ENCODE assay signal across 14 cellular contexts in the genomic region with DNA sequence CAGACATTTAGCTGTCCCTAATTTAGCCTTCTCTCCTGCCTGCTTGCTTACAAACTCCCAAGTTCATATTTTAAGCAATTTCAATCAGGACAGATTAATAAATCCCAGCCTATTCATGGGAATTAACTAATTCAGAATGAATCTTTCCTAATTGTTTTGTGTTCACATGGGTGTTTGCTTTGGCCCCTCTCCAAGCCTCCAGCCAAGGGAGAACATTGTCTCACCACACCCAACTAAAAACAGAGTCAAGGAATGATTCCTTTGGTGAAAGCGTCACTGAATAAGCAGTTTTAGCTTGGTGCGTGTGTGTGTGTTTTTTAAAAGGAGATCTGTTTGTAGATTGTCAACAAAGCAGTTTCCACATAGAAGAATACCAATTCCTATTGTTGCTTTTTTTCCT. TPM values are rescaled to one million over a fixed set of nuclear protein-coding genes. Genes with fewer than 3 reads are reported as not detected.
DNase-seq lines count a peak whose midpoint lies in the region; ATAC-seq and TF ChIP-seq lines count a peak whose summit lies in the region.
"Had no signal": no experiment of that assay in that cellular context is flagged by ENCODE, and none has a peak within 500 bp of the region (broad histone marks: within the 10 kb centered on the region; RNA-seq: fewer than 3 reads in every experiment).

No MANE protein-coding gene starts in this region.

- H3K27me3 ChIP-seq in foreskin keratinocyte, result no peaks in the 10 kb centered on the region

- peaks cover 13% of the 10 kb centered on the region for H3K4me1 ChIP-seq in foreskin keratinocyte

- DNase-seq in HEK293T (ENCODE audit: extremely low spot score), result peak; percentile 51
- no peak for DNase-seq in WTC11 (ENCODE audit: low spot score)
- peak in 1 of 2 donors; percentile 66 for DNase-seq in foreskin keratinocyte
- DNase-seq in progenitor cell of endocrine pancreas (ENCODE audit: low spot score, unreplicated experiment), result no peak
- DNase-seq in activated CD8-positive, alpha-beta memory T cell treated with anti-CD3 and anti-CD28 coated beads, Interleukin-2, amount 50 U/mL, for 4 hours, result no peak
- no peak for DNase-seq in activated T-cell treated with anti-CD3 and anti-CD28 coated beads for 4 hours
- no peak for DNase-seq in activated CD4-positive, alpha-beta T cell treated with anti-CD3 and anti-CD28 coated beads, Interleukin-2, amount 50 U/mL, for 48 hours
- DNase-seq: NCI-H1436 treated with DMSO at 0.1 percent for 48 hours, nucleus accumbens, WERI-Rb-1 had no signal

- H3K27me3 Mint-ChIP-seq in WTC11 (ENCODE audit: low read depth), result no peaks in the 10 kb centered on the region
- no peaks in the 10 kb centered on the region for H3K27me3 Mint-ChIP-seq in progenitor cell of endocrine pancreas

- H3K4me3 Mint-ChIP-seq in WTC11, result no peak overlapping the region
- H3K4me3 Mint-ChIP-seq in progenitor cell of endocrine pancreas (ENCODE audit: low read depth), result no peak overlapping the region
- H3K4me3 Mint-ChIP-seq: activated T-helper 1 cell treated with anti-CD3 and anti-CD28 coated beads, Interleukin-12 subunit alpha, Interleukin-12 subunit beta, Interleukin-2, Interleukin-4 antibody, amounts not matched to agents 30 ng/mL and 10 ng/mL and 1 ng/mL, durations not matched to agents 14 hours and 24 hours and 36 hours had no signal

- ATAC-seq in WTC11 (no peak), foreskin keratinocyte (peak; percentile 54), HG03460 (IDR thresholded peaks at IDR 0.05; ENCODE audit: unreplicated experiment) (no peak)
- ATAC-seq: Panc1 had no signal

- CTCF ChIA-PET in HEK293T (lab: Yijun Ruan, JAX), result interaction anchor here (0.6 to 1.3 kb wide), 5 partner anchors 9 to 274 kb away, joined by 3 to 5 read pairs (median 4); no protein-coding TSS in a partner anchor
- CTCF ChIA-PET in WTC11 (lab: Charles Lee), result no interaction called here

- H3K27ac ChIP-seq in foreskin keratinocyte, result peak overlapping the region; percentile 65
- H3K27ac ChIP-seq: C4-2B, WERI-Rb-1 had no signal

- H3K9me3 Mint-ChIP-seq in WTC11, result no peaks in the 10 kb centered on the region
- H3K9me3 Mint-ChIP-seq in progenitor cell of endocrine pancreas (ENCODE audit: low read depth), result no peaks in the 10 kb centered on the region

- H3K36me3 Mint-ChIP-seq in WTC11 (no peaks in the 10 kb centered on the region), progenitor cell of endocrine pancreas (ENCODE audit: insufficient read depth) (no peaks in the 10 kb centered on the region)

- POLR2A ChIA-PET in HEK293T (lab: Yijun Ruan, JAX), result no interaction called here
- POLR2A ChIA-PET in WTC11 (lab: Charles Lee), result no interaction called here

- TF ChIP-seq CTCF in WTC11 (IDR thresholded peaks at IDR 0.05) (no peak), foreskin keratinocyte (conservative IDR thresholded peaks at IDR 0.05) (no peak), progenitor cell of endocrine pancreas (IDR thresholded peaks at IDR 0.05; ENCODE audit: unreplicated experiment) (no peak)

- H3K4me1 Mint-ChIP-seq in WTC11 (peaks cover 20% of the 10 kb centered on the region), progenitor cell of endocrine pancreas (ENCODE audit: low read depth) (peaks cover 22% of the 10 kb centered on the region)

- peak overlapping the region; percentile 7; the same call in 1 of the 2 replicates for H3K27ac Mint-ChIP-seq in WTC11
- H3K27ac Mint-ChIP-seq in progenitor cell of endocrine pancreas, result peak overlapping the region; percentile 89
- H3K27ac Mint-ChIP-seq: activated T-helper 1 cell treated with anti-CD3 and anti-CD28 coated beads, Interleukin-12 subunit alpha, Interleukin-12 subunit beta, Interleukin-2, Interleukin-4 antibody, amounts not matched to agents 30 ng/mL and 10 ng/mL and 1 ng/mL, durations not matched to agents 14 hours and 24 hours and 36 hours had no signal

TF ChIP-seq in HEK293T, 16 proteins besides CTCF, POLR2A, EP300 and RAD21:
- no peak for TF ChIP-seq ARNT (IDR thresholded peaks at IDR 0.05)
- TF ChIP-seq FOXA1 (IDR thresholded peaks at IDR 0.05), result no peak
- TF ChIP-seq SUZ12 (IDR thresholded peaks at IDR 0.05), result no peak
- TF ChIP-seq FOXK2 (IDR thresholded peaks at IDR 0.05), result no peak
- TF ChIP-seq NFRKB (IDR thresholded peaks at IDR 0.05), result no peak
- TF ChIP-seq HDGF (IDR thresholded peaks at IDR 0.05; ENCODE audit: borderline replicate concordance), result no peak
- no peak for TF ChIP-seq CTBP1 (IDR thresholded peaks at IDR 0.05; ENCODE audit: borderline replicate concordance)
- no peak for TF ChIP-seq TARDBP (IDR thresholded peaks at IDR 0.05)
- TF ChIP-seq SP1 (IDR thresholded peaks at IDR 0.05), result no peak
- no peak for TF ChIP-seq L3MBTL2 (conservative IDR thresholded peaks at IDR 0.05)
- no peak for TF ChIP-seq ELF4 (IDR thresholded peaks at IDR 0.05)
- no peak for TF ChIP-seq FOXM1 (IDR thresholded peaks at IDR 0.05; ENCODE audit: borderline replicate concordance)
- no peak for TF ChIP-seq LEF1 (IDR thresholded peaks at IDR 0.05; ENCODE audit: borderline replicate concordance)
- TF ChIP-seq, protein P1, sequence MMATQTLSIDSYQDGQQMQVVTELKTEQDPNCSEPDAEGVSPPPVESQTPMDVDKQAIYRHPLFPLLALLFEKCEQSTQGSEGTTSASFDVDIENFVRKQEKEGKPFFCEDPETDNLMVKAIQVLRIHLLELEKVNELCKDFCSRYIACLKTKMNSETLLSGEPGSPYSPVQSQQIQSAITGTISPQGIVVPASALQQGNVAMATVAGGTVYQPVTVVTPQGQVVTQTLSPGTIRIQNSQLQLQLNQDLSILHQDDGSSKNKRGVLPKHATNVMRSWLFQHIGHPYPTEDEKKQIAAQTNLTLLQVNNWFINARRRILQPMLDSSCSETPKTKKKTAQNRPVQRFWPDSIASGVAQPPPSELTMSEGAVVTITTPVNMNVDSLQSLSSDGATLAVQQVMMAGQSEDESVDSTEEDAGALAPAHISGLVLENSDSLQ (IDR thresholded peaks at IDR 0.05), result no peak

TF ChIP-seq in WTC11, 78 proteins besides CTCF, POLR2A, EP300 and RAD21:
- TF ChIP-seq NFATC4 (CRISPR knock-in tag; IDR thresholded peaks at IDR 0.05) (no peak), JUN (CRISPR knock-in tag; IDR thresholded peaks at IDR 0.05) (no peak)

RNA-seq across cellular contexts. Expression of a gene that starts 43.0 kb away (rescaled TPM):
- total RNA-seq in WTC11 (2021) (0.07 to 0.09 TPM in 2 of 3 replicates, not detected in the other), foreskin keratinocyte (0.32 and 0.37 TPM in 2 replicates), progenitor cell of endocrine pancreas (not detected in 2 replicates)
- 0.07 and 0.10 TPM in 2 replicates for polyA plus RNA-seq in foreskin keratinocyte
- total RNA-seq: activated T-helper 1 cell treated with anti-CD3 and anti-CD28 coated beads, Interleukin-12 subunit alpha, Interleukin-12 subunit beta, Interleukin-2, Interleukin-4 antibody, amounts not matched to agents 30 ng/mL and 10 ng/mL and 1 ng/mL, durations not matched to agents 14 hours and 24 hours and 36 hours had no signal
